In genomic region chr10:3887885-3888476, GRCh38 we compare ENCODE assay signal across 1 cellular context.
TF ChIP-seq lines count a peak whose summit lies in the region.

No MANE protein-coding gene starts in this region.

TF ChIP-seq in H1, 55 proteins besides CTCF, POLR2A, EP300 and RAD21 (continued from another document):
- TF ChIP-seq EGR1 (IDR thresholded peaks at IDR 0.05; ENCODE audit: borderline replicate concordance, low read depth, low read length) (no peak), KDM4A (IDR thresholded peaks at IDR 0.05; ENCODE audit: low read depth, low read length, severe bottlenecking) (no peak), KDM5A (IDR thresholded peaks at IDR 0.05; ENCODE audit: low read length) (no peak), CBX5 (IDR thresholded peaks at IDR 0.05; ENCODE audit: low read depth, low read length) (no peak), MAFK (IDR thresholded peaks at IDR 0.05; ENCODE audit: low read depth, low read length) (no peak), GTF2F1 (IDR thresholded peaks at IDR 0.05; ENCODE audit: borderline replicate concordance, low read depth, low read length) (no peak), EZH2 (IDR thresholded peaks at IDR 0.05; ENCODE audit: low read depth, low read length, severe bottlenecking) (no peak), NRF1 (IDR thresholded peaks at IDR 0.05; ENCODE audit: low read depth, low read length) (no peak), YY1 (IDR thresholded peaks at IDR 0.05; ENCODE audit: low read depth, low read length) (no peak), ZNF274 (IDR thresholded peaks at IDR 0.05; ENCODE audit: borderline replicate concordance, extremely low read depth, low read length) (no peak), SUZ12 (IDR thresholded peaks at IDR 0.05; ENCODE audit: low read length) (no peak), SRF (IDR thresholded peaks at IDR 0.05; ENCODE audit: low read depth, low read length) (no peak), POU5F1 (IDR thresholded peaks at IDR 0.05; ENCODE audit: low read depth, low read length) (no peak), ASH2L (IDR thresholded peaks at IDR 0.05; ENCODE audit: low read length) (peak; percentile 69), RNF2 (IDR thresholded peaks at IDR 0.05; ENCODE audit: borderline replicate concordance, low read depth, low read length, missing control alignments, poor library complexity, severe bottlenecking) (no peak), SAP30 (IDR thresholded peaks at IDR 0.05; ENCODE audit: insufficient read depth, insufficient replicate concordance, low read length) (no peak), RXRA (IDR thresholded peaks at IDR 0.05; ENCODE audit: insufficient read depth, low read depth, low read length) (0 out of 2 replicates have a peak, but pooled peaks have one; percentile 53), SP1 (IDR thresholded peaks at IDR 0.05; ENCODE audit: low read depth, low read length) (peak; percentile 82), HDAC6 (IDR thresholded peaks at IDR 0.05; ENCODE audit: low read depth, low read length) (no peak), HDAC2 (IDR thresholded peaks at IDR 0.05; ENCODE audit: borderline replicate concordance in 1 of 2, low read depth in 2 of 2, low read length in 2 of 2) (peak in 1 of 2 experiments; percentile 90; a peak in 1 of 4 replicates), SIRT6 (IDR thresholded peaks at IDR 0.05; ENCODE audit: low read length) (no peak), BCL11A (IDR thresholded peaks at IDR 0.05; ENCODE audit: low read depth in 2 of 2, low read length in 2 of 2) (peak in 1 of 2 experiments; percentile 69), SP2 (IDR thresholded peaks at IDR 0.05; ENCODE audit: low read length) (no peak), CHD1 (IDR thresholded peaks at IDR 0.05; ENCODE audit: low read depth, low read length) (no peak), NANOG (IDR thresholded peaks at IDR 0.05; ENCODE audit: insufficient read depth, low read depth, low read length, poor library complexity, severe bottlenecking) (peak; percentile 68), CEBPB (IDR thresholded peaks at IDR 0.05; ENCODE audit: low read depth, low read length) (no peak), KDM1A (IDR thresholded peaks at IDR 0.05; ENCODE audit: borderline replicate concordance, low read length) (no peak), SIX5 (IDR thresholded peaks at IDR 0.05; ENCODE audit: low read depth, low read length) (no peak), BRCA1 (IDR thresholded peaks at IDR 0.05; ENCODE audit: low read depth, low read length) (no peak), PHF8 (conservative IDR thresholded peaks at IDR 0.05; ENCODE audit: low read depth, low read length) (no peak), TAF7 (optimal IDR thresholded peaks at IDR 0.05; ENCODE audit: borderline replicate concordance, low read depth, low read length) (no peak), FOSL1 (IDR thresholded peaks at IDR 0.05; ENCODE audit: insufficient read depth, low read depth, low read length) (no peak), POLR2AphosphoS5 (IDR thresholded peaks at IDR 0.05; ENCODE audit: low read depth, low read length) (0 out of 2 replicates have a peak, but pooled peaks have one; percentile 25), TCF12 (IDR thresholded peaks at IDR 0.05; ENCODE audit: low read depth, low read length) (no peak), TBP (IDR thresholded peaks at IDR 0.05; ENCODE audit: low read depth, low read length) (0 out of 2 replicates have a peak, but pooled peaks have one; percentile 39), E2F6 (IDR thresholded peaks at IDR 0.05) (no peak), CHD2 (IDR thresholded peaks at IDR 0.05; ENCODE audit: low read length) (no peak)
- TF ChIP-seq, protein P1, sequence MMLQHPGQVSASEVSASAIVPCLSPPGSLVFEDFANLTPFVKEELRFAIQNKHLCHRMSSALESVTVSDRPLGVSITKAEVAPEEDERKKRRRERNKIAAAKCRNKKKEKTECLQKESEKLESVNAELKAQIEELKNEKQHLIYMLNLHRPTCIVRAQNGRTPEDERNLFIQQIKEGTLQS (IDR thresholded peaks at IDR 0.05; ENCODE audit: insufficient read depth, low read depth, low read length): no peak
- TF ChIP-seq, protein P2, sequence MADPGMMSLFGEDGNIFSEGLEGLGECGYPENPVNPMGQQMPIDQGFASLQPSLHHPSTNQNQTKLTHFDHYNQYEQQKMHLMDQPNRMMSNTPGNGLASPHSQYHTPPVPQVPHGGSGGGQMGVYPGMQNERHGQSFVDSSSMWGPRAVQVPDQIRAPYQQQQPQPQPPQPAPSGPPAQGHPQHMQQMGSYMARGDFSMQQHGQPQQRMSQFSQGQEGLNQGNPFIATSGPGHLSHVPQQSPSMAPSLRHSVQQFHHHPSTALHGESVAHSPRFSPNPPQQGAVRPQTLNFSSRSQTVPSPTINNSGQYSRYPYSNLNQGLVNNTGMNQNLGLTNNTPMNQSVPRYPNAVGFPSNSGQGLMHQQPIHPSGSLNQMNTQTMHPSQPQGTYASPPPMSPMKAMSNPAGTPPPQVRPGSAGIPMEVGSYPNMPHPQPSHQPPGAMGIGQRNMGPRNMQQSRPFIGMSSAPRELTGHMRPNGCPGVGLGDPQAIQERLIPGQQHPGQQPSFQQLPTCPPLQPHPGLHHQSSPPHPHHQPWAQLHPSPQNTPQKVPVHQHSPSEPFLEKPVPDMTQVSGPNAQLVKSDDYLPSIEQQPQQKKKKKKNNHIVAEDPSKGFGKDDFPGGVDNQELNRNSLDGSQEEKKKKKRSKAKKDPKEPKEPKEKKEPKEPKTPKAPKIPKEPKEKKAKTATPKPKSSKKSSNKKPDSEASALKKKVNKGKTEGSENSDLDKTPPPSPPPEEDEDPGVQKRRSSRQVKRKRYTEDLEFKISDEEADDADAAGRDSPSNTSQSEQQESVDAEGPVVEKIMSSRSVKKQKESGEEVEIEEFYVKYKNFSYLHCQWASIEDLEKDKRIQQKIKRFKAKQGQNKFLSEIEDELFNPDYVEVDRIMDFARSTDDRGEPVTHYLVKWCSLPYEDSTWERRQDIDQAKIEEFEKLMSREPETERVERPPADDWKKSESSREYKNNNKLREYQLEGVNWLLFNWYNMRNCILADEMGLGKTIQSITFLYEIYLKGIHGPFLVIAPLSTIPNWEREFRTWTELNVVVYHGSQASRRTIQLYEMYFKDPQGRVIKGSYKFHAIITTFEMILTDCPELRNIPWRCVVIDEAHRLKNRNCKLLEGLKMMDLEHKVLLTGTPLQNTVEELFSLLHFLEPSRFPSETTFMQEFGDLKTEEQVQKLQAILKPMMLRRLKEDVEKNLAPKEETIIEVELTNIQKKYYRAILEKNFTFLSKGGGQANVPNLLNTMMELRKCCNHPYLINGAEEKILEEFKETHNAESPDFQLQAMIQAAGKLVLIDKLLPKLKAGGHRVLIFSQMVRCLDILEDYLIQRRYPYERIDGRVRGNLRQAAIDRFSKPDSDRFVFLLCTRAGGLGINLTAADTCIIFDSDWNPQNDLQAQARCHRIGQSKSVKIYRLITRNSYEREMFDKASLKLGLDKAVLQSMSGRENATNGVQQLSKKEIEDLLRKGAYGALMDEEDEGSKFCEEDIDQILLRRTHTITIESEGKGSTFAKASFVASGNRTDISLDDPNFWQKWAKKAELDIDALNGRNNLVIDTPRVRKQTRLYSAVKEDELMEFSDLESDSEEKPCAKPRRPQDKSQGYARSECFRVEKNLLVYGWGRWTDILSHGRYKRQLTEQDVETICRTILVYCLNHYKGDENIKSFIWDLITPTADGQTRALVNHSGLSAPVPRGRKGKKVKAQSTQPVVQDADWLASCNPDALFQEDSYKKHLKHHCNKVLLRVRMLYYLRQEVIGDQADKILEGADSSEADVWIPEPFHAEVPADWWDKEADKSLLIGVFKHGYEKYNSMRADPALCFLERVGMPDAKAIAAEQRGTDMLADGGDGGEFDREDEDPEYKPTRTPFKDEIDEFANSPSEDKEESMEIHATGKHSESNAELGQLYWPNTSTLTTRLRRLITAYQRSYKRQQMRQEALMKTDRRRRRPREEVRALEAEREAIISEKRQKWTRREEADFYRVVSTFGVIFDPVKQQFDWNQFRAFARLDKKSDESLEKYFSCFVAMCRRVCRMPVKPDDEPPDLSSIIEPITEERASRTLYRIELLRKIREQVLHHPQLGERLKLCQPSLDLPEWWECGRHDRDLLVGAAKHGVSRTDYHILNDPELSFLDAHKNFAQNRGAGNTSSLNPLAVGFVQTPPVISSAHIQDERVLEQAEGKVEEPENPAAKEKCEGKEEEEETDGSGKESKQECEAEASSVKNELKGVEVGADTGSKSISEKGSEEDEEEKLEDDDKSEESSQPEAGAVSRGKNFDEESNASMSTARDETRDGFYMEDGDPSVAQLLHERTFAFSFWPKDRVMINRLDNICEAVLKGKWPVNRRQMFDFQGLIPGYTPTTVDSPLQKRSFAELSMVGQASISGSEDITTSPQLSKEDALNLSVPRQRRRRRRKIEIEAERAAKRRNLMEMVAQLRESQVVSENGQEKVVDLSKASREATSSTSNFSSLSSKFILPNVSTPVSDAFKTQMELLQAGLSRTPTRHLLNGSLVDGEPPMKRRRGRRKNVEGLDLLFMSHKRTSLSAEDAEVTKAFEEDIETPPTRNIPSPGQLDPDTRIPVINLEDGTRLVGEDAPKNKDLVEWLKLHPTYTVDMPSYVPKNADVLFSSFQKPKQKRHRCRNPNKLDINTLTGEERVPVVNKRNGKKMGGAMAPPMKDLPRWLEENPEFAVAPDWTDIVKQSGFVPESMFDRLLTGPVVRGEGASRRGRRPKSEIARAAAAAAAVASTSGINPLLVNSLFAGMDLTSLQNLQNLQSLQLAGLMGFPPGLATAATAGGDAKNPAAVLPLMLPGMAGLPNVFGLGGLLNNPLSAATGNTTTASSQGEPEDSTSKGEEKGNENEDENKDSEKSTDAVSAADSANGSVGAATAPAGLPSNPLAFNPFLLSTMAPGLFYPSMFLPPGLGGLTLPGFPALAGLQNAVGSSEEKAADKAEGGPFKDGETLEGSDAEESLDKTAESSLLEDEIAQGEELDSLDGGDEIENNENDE (IDR thresholded peaks at IDR 0.05; ENCODE audit: insufficient replicate concordance, low read length): no peak
- TF ChIP-seq, protein P3, sequence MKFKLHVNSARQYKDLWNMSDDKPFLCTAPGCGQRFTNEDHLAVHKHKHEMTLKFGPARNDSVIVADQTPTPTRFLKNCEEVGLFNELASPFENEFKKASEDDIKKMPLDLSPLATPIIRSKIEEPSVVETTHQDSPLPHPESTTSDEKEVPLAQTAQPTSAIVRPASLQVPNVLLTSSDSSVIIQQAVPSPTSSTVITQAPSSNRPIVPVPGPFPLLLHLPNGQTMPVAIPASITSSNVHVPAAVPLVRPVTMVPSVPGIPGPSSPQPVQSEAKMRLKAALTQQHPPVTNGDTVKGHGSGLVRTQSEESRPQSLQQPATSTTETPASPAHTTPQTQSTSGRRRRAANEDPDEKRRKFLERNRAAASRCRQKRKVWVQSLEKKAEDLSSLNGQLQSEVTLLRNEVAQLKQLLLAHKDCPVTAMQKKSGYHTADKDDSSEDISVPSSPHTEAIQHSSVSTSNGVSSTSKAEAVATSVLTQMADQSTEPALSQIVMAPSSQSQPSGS (IDR thresholded peaks at IDR 0.05; ENCODE audit: low read length): no peak
- TF ChIP-seq, protein P4, sequence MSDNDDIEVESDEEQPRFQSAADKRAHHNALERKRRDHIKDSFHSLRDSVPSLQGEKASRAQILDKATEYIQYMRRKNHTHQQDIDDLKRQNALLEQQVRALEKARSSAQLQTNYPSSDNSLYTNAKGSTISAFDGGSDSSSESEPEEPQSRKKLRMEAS (IDR thresholded peaks at IDR 0.05): peak; percentile 67
